25 cellular contexts compared by ENCODE assay signal in the genomic region with DNA sequence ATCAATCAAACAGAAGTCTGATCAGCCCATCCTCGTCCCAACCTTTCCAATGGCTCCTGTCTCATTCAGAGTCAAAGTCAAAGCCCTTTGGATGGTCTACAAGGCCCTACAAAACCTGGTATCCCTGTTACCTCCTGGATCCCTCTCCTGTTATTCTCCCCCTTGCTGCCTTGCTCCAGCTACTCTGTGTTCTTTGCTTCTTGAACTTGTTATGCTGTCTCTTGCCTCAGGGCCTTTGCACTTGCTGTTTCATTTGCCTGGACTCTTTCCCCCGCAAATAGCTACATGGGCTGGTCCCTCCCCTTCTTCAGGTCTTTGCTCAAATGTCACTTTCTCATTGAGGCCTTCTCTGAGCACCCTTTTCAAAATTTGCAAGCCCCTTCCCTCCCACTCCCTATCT. TPM values are rescaled to one million over a fixed set of nuclear protein-coding genes. Genes with fewer than 3 reads are reported as not detected.
"Had no signal": no experiment of that assay in that cellular context is flagged by ENCODE, and none has a peak within 500 bp of the region (broad histone marks: within the 10 kb centered on the region; RNA-seq: fewer than 3 reads in every experiment).

No MANE protein-coding gene starts in this region.

- H3K27me3 Mint-ChIP-seq: progenitor cell of endocrine pancreas had no signal

- H3K9me3 ChIP-seq: heart left ventricle, pancreas, suprapubic skin, thyroid gland, upper lobe of right lung, vagina had no signal

- ATAC-seq: heart left ventricle; left colon; left ventricle myocardium superior; natural killer cell; pancreas; right cardiac atrium; stimulated activated effector memory CD8-positive, alpha-beta T cell treated with anti-CD3 and anti-CD28 coated beads, Interleukin-12 subunit alpha, Interleukin-12 subunit beta, amount 100 ng/mL, for 72 hours; stimulated activated naive CD8-positive, alpha-beta T cell treated with anti-CD3 and anti-CD28 coated beads, Interleukin-15, Interleukin-2, amounts not matched to agents 100 U/mL and 50 U/mL, for 24 hours; upper lobe of right lung had no signal

- DNase-seq: dermis blood vessel endothelial cell; foreskin melanocyte; heart left ventricle; hippocampal formation; left colon; left ventricle myocardium superior; mesendoderm; natural killer cell; occipital lobe; pancreas; right cardiac atrium; stimulated activated CD4-positive, alpha-beta T cell treated with anti-CD3 and anti-CD28 coated beads, Interleukin-4, amount 100 ng/mL, for 1 hour; stimulated activated CD8-positive, alpha-beta memory T cell treated with anti-CD3 and anti-CD28 coated beads, Interleukin-4, amount 100 ng/mL, for 48 hours; stimulated activated naive CD8-positive, alpha-beta T cell treated with anti-CD3 and anti-CD28 coated beads, Interleukin-15, Interleukin-2, amounts not matched to agents 100 U/mL and 50 U/mL, for 24 hours; thyroid gland; upper lobe of right lung had no signal

- H3K36me3 ChIP-seq: neural progenitor cell, pancreas, suprapubic skin, thyroid gland, upper lobe of right lung, vagina had no signal

- H3K27ac ChIP-seq: heart left ventricle, neural progenitor cell, pancreas, suprapubic skin, thyroid gland, upper lobe of right lung, vagina had no signal

- H3K9me3 Mint-ChIP-seq: natural killer cell; neural progenitor cell; stimulated activated effector memory CD8-positive, alpha-beta T cell treated with anti-CD3 and anti-CD28 coated beads, Interleukin-12 subunit alpha, Interleukin-12 subunit beta, amount 100 ng/mL, for 72 hours had no signal

- H3K4me3 ChIP-seq: heart left ventricle, neural progenitor cell, pancreas, suprapubic skin, thyroid gland, upper lobe of right lung, vagina had no signal

- H3K4me3 Mint-ChIP-seq: natural killer cell; neural progenitor cell; stimulated activated effector memory CD8-positive, alpha-beta T cell treated with anti-CD3 and anti-CD28 coated beads, Interleukin-12 subunit alpha, Interleukin-12 subunit beta, amount 100 ng/mL, for 72 hours had no signal

- H3K27me3 ChIP-seq: neural progenitor cell, pancreas, suprapubic skin, thyroid gland, upper lobe of right lung, vagina had no signal

- H3K27ac Mint-ChIP-seq: natural killer cell; neural progenitor cell; progenitor cell of endocrine pancreas; stimulated activated effector memory CD8-positive, alpha-beta T cell treated with anti-CD3 and anti-CD28 coated beads, Interleukin-12 subunit alpha, Interleukin-12 subunit beta, amount 100 ng/mL, for 72 hours had no signal

- H3K4me1 ChIP-seq: suprapubic skin, vagina had no signal

- H3K36me3 Mint-ChIP-seq: natural killer cell; neural progenitor cell; stimulated activated effector memory CD8-positive, alpha-beta T cell treated with anti-CD3 and anti-CD28 coated beads, Interleukin-12 subunit alpha, Interleukin-12 subunit beta, amount 100 ng/mL, for 72 hours had no signal

RNA-seq across cellular contexts. Expression of a gene that starts 1.4 kb away (rescaled TPM):
- total RNA-seq: dermis blood vessel endothelial cell, glomerular endothelial cell, kidney epithelial cell, lung microvascular endothelial cell, myocyte had no signal
